11 cellular contexts compared by ENCODE assay signal in the genomic region with DNA sequence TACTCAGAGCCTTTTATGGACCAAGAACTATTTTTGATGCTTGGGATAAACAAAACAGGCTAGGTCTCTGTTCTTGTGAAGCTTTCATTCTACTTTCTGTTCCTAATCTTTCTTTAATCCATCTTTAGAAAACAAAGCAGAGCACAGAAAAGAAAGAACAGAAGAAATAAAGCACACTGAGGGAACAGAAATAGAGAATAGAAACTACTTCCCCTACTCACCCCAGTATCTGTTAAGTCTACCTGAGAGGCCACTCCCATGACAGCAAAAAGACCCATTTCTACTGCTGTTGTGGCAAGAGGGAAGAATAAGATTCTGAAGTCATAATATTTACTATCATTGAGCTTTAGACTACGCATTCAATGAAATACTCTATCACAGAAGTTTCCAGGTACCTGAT. TPM values are rescaled to one million over a fixed set of nuclear protein-coding genes. Genes with fewer than 3 reads are reported as not detected.
A peak's percentile ranks its signal among the peaks of the same experiment; 100 is the strongest.
DNase-seq lines count a peak whose midpoint lies in the region; ATAC-seq lines count a peak whose summit lies in the region.
"Had no signal": no experiment of that assay in that cellular context is flagged by ENCODE, and none has a peak within 500 bp of the region (broad histone marks: within the 10 kb centered on the region; RNA-seq: fewer than 3 reads in every experiment).

No MANE protein-coding gene starts in this region.

- peaks cover 77% of the 10 kb centered on the region for H3K4me1 Mint-ChIP-seq in activated T-cell treated with anti-CD3 and anti-CD28 coated beads, Interleukin-2, amount 50 U/mL, for 72 hours (ENCODE audit: low read depth)
- H3K4me1 Mint-ChIP-seq in activated CD4-positive, alpha-beta memory T cell treated with anti-CD3 and anti-CD28 coated beads, Interleukin-2, amount 10 ng/mL, durations not matched to agents 7 days and 5 days: peaks cover 58% of the 10 kb centered on the region

- POLR2A ChIA-PET in activated CD4-positive, alpha-beta memory T cell treated with anti-CD3 and anti-CD28 coated beads, Interleukin-2, amount 10 ng/mL, durations not matched to agents 7 days and 5 days (lab: Charles Lee): interaction anchor here (1.5 to 7.5 kb wide), 3 partner anchors 8 to 102 kb away, joined by 6 to 155 read pairs (median 18); partner anchors contain the start of genes LIAS, RFC1 and RPL9

- no peaks in the 10 kb centered on the region for H3K9me3 Mint-ChIP-seq in activated T-cell treated with anti-CD3 and anti-CD28 coated beads, Interleukin-2, amount 50 U/mL, for 72 hours
- no peaks in the 10 kb centered on the region for H3K9me3 Mint-ChIP-seq in activated CD4-positive, alpha-beta memory T cell treated with anti-CD3 and anti-CD28 coated beads, Interleukin-2, amount 10 ng/mL, durations not matched to agents 7 days and 5 days

- peak overlapping the region; percentile 43 to 46 for H3K4me3 Mint-ChIP-seq in activated T-cell treated with anti-CD3 and anti-CD28 coated beads, Interleukin-2, amount 50 U/mL, for 72 hours
- H3K4me3 Mint-ChIP-seq in activated CD4-positive, alpha-beta memory T cell treated with anti-CD3 and anti-CD28 coated beads, Interleukin-2, amount 10 ng/mL, durations not matched to agents 7 days and 5 days: no peak overlapping the region

- peak overlapping the region; percentile 75 for H3K27ac Mint-ChIP-seq in activated T-cell treated with anti-CD3 and anti-CD28 coated beads, Interleukin-2, amount 50 U/mL, for 72 hours
- H3K27ac Mint-ChIP-seq in activated CD4-positive, alpha-beta memory T cell treated with anti-CD3 and anti-CD28 coated beads, Interleukin-2, amount 10 ng/mL, durations not matched to agents 7 days and 5 days: peak overlapping the region; percentile 65

- ATAC-seq in activated T-cell treated with anti-CD3 and anti-CD28 coated beads, Interleukin-2, amount 50 U/mL, for 72 hours (replicated peaks in 1 of 2): no peak
- ATAC-seq in HG03066 (IDR thresholded peaks at IDR 0.05; ENCODE audit: low read depth, unreplicated experiment) (peak; percentile 42), HG02870 (IDR thresholded peaks at IDR 0.05; ENCODE audit: unreplicated experiment) (no peak), HG03520 (IDR thresholded peaks at IDR 0.05; ENCODE audit: unreplicated experiment) (no peak)

- DNase-seq in activated T-cell treated with anti-CD3 and anti-CD28 coated beads, Interleukin-2, amount 50 U/mL, for 72 hours: no peak
- DNase-seq in activated T-cell treated with anti-CD3 and anti-CD28 coated beads for 4 hours (no peak), substantia nigra (lab: John Stamatoyannopoulos, UW) (no peak), UCSD-AML1 (lab: John Stamatoyannopoulos, UW; ENCODE audit: unreplicated experiment) (no peak)
- DNase-seq in activated CD4-positive, alpha-beta memory T cell treated with anti-CD3 and anti-CD28 coated beads, Interleukin-2, amount 10 ng/mL, durations not matched to agents 7 days and 5 days: no peak
- DNase-seq: mesendoderm, NCI-H2081 treated with DMSO at 0.1 percent for 48 hours, tibial artery had no signal

- no peaks in the 10 kb centered on the region for H3K27me3 Mint-ChIP-seq in activated T-cell treated with anti-CD3 and anti-CD28 coated beads, Interleukin-2, amount 50 U/mL, for 72 hours (ENCODE audit: low read depth)
- H3K27me3 Mint-ChIP-seq in activated CD4-positive, alpha-beta memory T cell treated with anti-CD3 and anti-CD28 coated beads, Interleukin-2, amount 10 ng/mL, durations not matched to agents 7 days and 5 days: no peaks in the 10 kb centered on the region

- peaks cover 7 to 25% of the 10 kb centered on the region in 2 donors for H3K36me3 Mint-ChIP-seq in activated T-cell treated with anti-CD3 and anti-CD28 coated beads, Interleukin-2, amount 50 U/mL, for 72 hours (ENCODE audit: insufficient read depth in 2 of 2)
- peaks cover 30% of the 10 kb centered on the region for H3K36me3 Mint-ChIP-seq in activated CD4-positive, alpha-beta memory T cell treated with anti-CD3 and anti-CD28 coated beads, Interleukin-2, amount 10 ng/mL, durations not matched to agents 7 days and 5 days (ENCODE audit: low read depth)

- peak overlapping the region; percentile 38 for H3K27ac ChIP-seq in substantia nigra (ENCODE audit: low read depth, low read length, poor library complexity, severe bottlenecking)
- H3K27ac ChIP-seq: tibial artery had no signal

- CTCF ChIA-PET in activated CD4-positive, alpha-beta memory T cell treated with anti-CD3 and anti-CD28 coated beads, Interleukin-2, amount 10 ng/mL, durations not matched to agents 7 days and 5 days (lab: Charles Lee): interaction anchor here (0.6 to 1.0 kb wide), 2 partner anchors 73 to 454 kb away, joined by 3 to 4 read pairs; no protein-coding TSS in a partner anchor

RNA-seq across cellular contexts. Expression of gene RFC1, which starts 9.2 kb away (rescaled TPM):
- 100 to 1,000 TPM; 111 to 134 TPM for total RNA-seq in activated T-cell treated with anti-CD3 and anti-CD28 coated beads, Interleukin-2, amount 50 U/mL, for 72 hours
- total RNA-seq in activated CD4-positive, alpha-beta memory T cell treated with anti-CD3 and anti-CD28 coated beads, Interleukin-2, amount 10 ng/mL, durations not matched to agents 7 days and 5 days: 10 to 100 TPM; 72.2 to 72.6 TPM

RNA-seq across cellular contexts. Expression of gene KLB, which starts 49.7 kb away (rescaled TPM):
- not detected for total RNA-seq in activated T-cell treated with anti-CD3 and anti-CD28 coated beads, Interleukin-2, amount 50 U/mL, for 72 hours
- total RNA-seq in activated CD4-positive, alpha-beta memory T cell treated with anti-CD3 and anti-CD28 coated beads, Interleukin-2, amount 10 ng/mL, durations not matched to agents 7 days and 5 days: not detected
